Comparison of ENCODE assay signal across 8 cellular contexts in genomic region chr5:179858241-179858585, GRCh38. TPM values are rescaled to one million over a fixed set of nuclear protein-coding genes. Genes with fewer than 3 reads are reported as not detected.
A peak's percentile ranks its signal among the peaks of the same experiment; 100 is the strongest.
DNase-seq lines count a peak whose midpoint lies in the region; ATAC-seq and TF ChIP-seq lines count a peak whose summit lies in the region.

No MANE protein-coding gene starts in this region.

- no peak for TF ChIP-seq CTCF in A673 (conservative IDR thresholded peaks at IDR 0.05; ENCODE audit: low read depth, low read length)
- no peak for TF ChIP-seq CTCF in OCI-LY1 (IDR thresholded peaks at IDR 0.05; ENCODE audit: low read length)
- TF ChIP-seq CTCF in left ventricle myocardium inferior (IDR thresholded peaks at IDR 0.05; ENCODE audit: borderline replicate concordance): no peak

- H3K36me3 ChIP-seq in A673 (ENCODE audit: insufficient read depth, low read length, poor library complexity, severe bottlenecking) (peaks cover 11% of the 10 kb centered on the region), OCI-LY1 (ENCODE audit: insufficient read depth, low read length) (peaks cover 16% of the 10 kb centered on the region), left ventricle myocardium inferior (peaks cover 16% of the 10 kb centered on the region), rectal smooth muscle tissue (ENCODE audit: control insufficient read depth, insufficient read depth, low read length) (peaks cover 7% of the 10 kb centered on the region)

- H3K4me1 ChIP-seq in A673 (ENCODE audit: insufficient read depth, low read length, poor library complexity, severe bottlenecking) (no peaks in the 10 kb centered on the region), OCI-LY1 (ENCODE audit: insufficient read depth, low read length, severe bottlenecking) (peaks cover 23% of the 10 kb centered on the region), left ventricle myocardium inferior (peaks cover 37% of the 10 kb centered on the region), rectal smooth muscle tissue (ENCODE audit: control insufficient read depth, insufficient read depth, low read length) (peaks cover 3% of the 10 kb centered on the region)

- H3K79me2 ChIP-seq in OCI-LY1 (ENCODE audit: insufficient read depth, low read length): 0 out of 2 replicates have a peak, but pooled peaks cover 3% of the 10 kb centered on the region

- H3K27ac ChIP-seq in A673 (ENCODE audit: low read depth, low read length, poor library complexity, severe bottlenecking) (peak overlapping the region; percentile 87), OCI-LY1 (ENCODE audit: low read depth, low read length, poor library complexity, severe bottlenecking) (peak overlapping the region; percentile 22), left ventricle myocardium inferior (replicated peaks) (peak overlapping the region; percentile 97), rectal smooth muscle tissue (ENCODE audit: low read depth, low read length) (peak overlapping the region; percentile 4)

- H3K4me1 Mint-ChIP-seq in activated naive CD4-positive, alpha-beta T cell treated with anti-CD3 and anti-CD28 coated beads for 36 hours (ENCODE audit: low read depth): peaks cover 14% of the 10 kb centered on the region

- peak overlapping the region; percentile 87 for H3K4me3 ChIP-seq in A673 (ENCODE audit: low read depth, low read length, poor library complexity, severe bottlenecking)
- H3K4me3 ChIP-seq in OCI-LY1 (ENCODE audit: low read depth, low read length, poor library complexity, severe bottlenecking): peak overlapping the region; percentile 78
- peak overlapping the region; percentile 92 for H3K4me3 ChIP-seq in left ventricle myocardium inferior
- H3K4me3 ChIP-seq in rectal smooth muscle tissue (ENCODE audit: low read length): peak overlapping the region; percentile 98

- no peaks in the 10 kb centered on the region for H3K27me3 Mint-ChIP-seq in activated naive CD4-positive, alpha-beta T cell treated with anti-CD3 and anti-CD28 coated beads for 36 hours (ENCODE audit: low read depth)

- H3K36me3 Mint-ChIP-seq in activated naive CD4-positive, alpha-beta T cell treated with anti-CD3 and anti-CD28 coated beads for 36 hours (ENCODE audit: low read depth): peaks cover 7% of the 10 kb centered on the region

- DNase-seq in A673 (ENCODE audit: low spot score): no peak
- peak; percentile 51 for DNase-seq in activated naive CD4-positive, alpha-beta T cell treated with anti-CD3 and anti-CD28 coated beads for 36 hours
- no peak for DNase-seq in left ventricle myocardium inferior
- DNase-seq in MV-4-11 (lab: John Stamatoyannopoulos, UW): no peak

- H3K4me2 ChIP-seq in OCI-LY1 (ENCODE audit: low read length): peak overlapping the region; percentile 74

- H4K20me1 ChIP-seq in OCI-LY1 (ENCODE audit: insufficient read depth, low read length): no peaks in the 10 kb centered on the region

- peak overlapping the region; percentile 93 for H3K4me3 Mint-ChIP-seq in activated naive CD4-positive, alpha-beta T cell treated with anti-CD3 and anti-CD28 coated beads for 36 hours

- no peaks in the 10 kb centered on the region for H3K9me3 Mint-ChIP-seq in activated naive CD4-positive, alpha-beta T cell treated with anti-CD3 and anti-CD28 coated beads for 36 hours

- ATAC-seq in GM18498 (IDR thresholded peaks at IDR 0.05; ENCODE audit: unreplicated experiment) (peak; percentile 49), HG02943 (IDR thresholded peaks at IDR 0.05; ENCODE audit: low read depth, unreplicated experiment) (peak; percentile 33)

- no peaks in the 10 kb centered on the region for H3K27me3 ChIP-seq in A673 (replicated peaks; ENCODE audit: insufficient read depth, low read depth, low read length, poor library complexity)
- no peaks in the 10 kb centered on the region for H3K27me3 ChIP-seq in OCI-LY1 (ENCODE audit: insufficient read depth, low read length)
- no peaks in the 10 kb centered on the region for H3K27me3 ChIP-seq in left ventricle myocardium inferior (ENCODE audit: low read depth)
- no peaks in the 10 kb centered on the region for H3K27me3 ChIP-seq in rectal smooth muscle tissue (ENCODE audit: control insufficient read depth, insufficient read depth, low read length)

- CTCF ChIA-PET in A673 (lab: Charles Lee): no interaction called here
- CTCF ChIA-PET in activated naive CD4-positive, alpha-beta T cell treated with anti-CD3 and anti-CD28 coated beads for 36 hours (lab: Charles Lee): interaction anchor here (1.3 kb wide), 1 partner anchor 56 kb away, joined by 6 read pairs; no protein-coding TSS in a partner anchor

- no peaks in the 10 kb centered on the region for H3K9me2 ChIP-seq in OCI-LY1 (ENCODE audit: low read depth, low read length)

- peaks cover 3% of the 10 kb centered on the region; the same call in 1 of the 2 replicates for H3F3A ChIP-seq in OCI-LY1 (ENCODE audit: insufficient read depth, low read length)

- no TSS peak for BruUV-seq in A673 (replicated peaks; lab: Mats Ljungman, UMichigan)

- H3K9ac ChIP-seq in OCI-LY1 (ENCODE audit: low read length) (peak overlapping the region; percentile 79), rectal smooth muscle tissue (ENCODE audit: low read length) (peak overlapping the region; percentile 25)

- H2AFZ ChIP-seq in OCI-LY1 (ENCODE audit: low read length): no peak overlapping the region

- peak overlapping the region; percentile 82 for H3K27ac Mint-ChIP-seq in activated naive CD4-positive, alpha-beta T cell treated with anti-CD3 and anti-CD28 coated beads for 36 hours

- POLR2A ChIA-PET in A673 (lab: Charles Lee; ENCODE audit: low non-redundant PET): no interaction called here

- H3K9me3 ChIP-seq in A673 (ENCODE audit: low read depth, low read length, poor library complexity, severe bottlenecking) (no peaks in the 10 kb centered on the region), OCI-LY1 (ENCODE audit: low read length) (no peaks in the 10 kb centered on the region), left ventricle myocardium inferior (replicated peaks) (peaks cover 4% of the 10 kb centered on the region)

- intact Hi-C loops in A673 (cut with micrococcal nuclease; ENCODE audit: unreplicated experiment) (loop anchor here (5.0 kb wide), 1 partner anchor 56 kb away; no protein-coding TSS in a partner anchor), left ventricle myocardium inferior (cut with micrococcal nuclease) (no loop called here)
- intact Hi-C loops in activated naive CD4-positive, alpha-beta T cell treated with anti-CD3 and anti-CD28 coated beads for 36 hours (cut with micrococcal nuclease): loop anchor here (1.0 to 10.0 kb wide), 9 partner anchors 22 to 713 kb away; partner anchors contain the start of genes CANX, MAML1 and TBC1D9B

RNA-seq across cellular contexts. Expression of gene MRNIP, which starts 0.4 kb away (rescaled TPM):
- total RNA-seq in A673 (2021) (29.9 and 31.3 TPM in 2 replicates), left ventricle myocardium inferior (13.1 TPM)
- total RNA-seq in activated naive CD4-positive, alpha-beta T cell treated with anti-CD3 and anti-CD28 coated beads for 36 hours: 10 to 100 TPM; 16.2 to 16.3 TPM

RNA-seq across cellular contexts. Expression of gene SQSTM1, which starts 37.5 kb away (rescaled TPM):
- total RNA-seq in A673 (2021) (84.1 and 105 TPM in 2 replicates), left ventricle myocardium inferior (438 TPM)
- total RNA-seq in activated naive CD4-positive, alpha-beta T cell treated with anti-CD3 and anti-CD28 coated beads for 36 hours: 100 to 1,000 TPM; 109 to 114 TPM

RNA-seq across cellular contexts. Expression of gene TBC1D9B, which starts 49.5 kb away (rescaled TPM):
- 68.2 and 77.0 TPM in 2 replicates for total RNA-seq in A673 (2021)
- total RNA-seq in activated naive CD4-positive, alpha-beta T cell treated with anti-CD3 and anti-CD28 coated beads for 36 hours: 10 to 100 TPM; 40.2 to 40.4 TPM
- total RNA-seq in left ventricle myocardium inferior: 31.1 TPM

RNA-seq across cellular contexts. Expression of gene MGAT4B, which starts 51.5 kb away (rescaled TPM):
- total RNA-seq in A673 (2021) (59.5 and 63.9 TPM in 2 replicates), left ventricle myocardium inferior (98.7 TPM)
- 10 to 100 TPM; 57.7 to 59.9 TPM for total RNA-seq in activated naive CD4-positive, alpha-beta T cell treated with anti-CD3 and anti-CD28 coated beads for 36 hours

Comparison
In these comparisons a context has a peak if more than half of its experiments do, and no peak if none do; other contexts are left out.
1. H3K27ac ChIP-seq: peak in every context shown above with its lines; median percentile 97 in left ventricle myocardium inferior; 87 in A673; 22 in OCI-LY1; 4 in rectal smooth muscle tissue.